8 cellular contexts compared by ENCODE assay signal in the genomic region with DNA sequence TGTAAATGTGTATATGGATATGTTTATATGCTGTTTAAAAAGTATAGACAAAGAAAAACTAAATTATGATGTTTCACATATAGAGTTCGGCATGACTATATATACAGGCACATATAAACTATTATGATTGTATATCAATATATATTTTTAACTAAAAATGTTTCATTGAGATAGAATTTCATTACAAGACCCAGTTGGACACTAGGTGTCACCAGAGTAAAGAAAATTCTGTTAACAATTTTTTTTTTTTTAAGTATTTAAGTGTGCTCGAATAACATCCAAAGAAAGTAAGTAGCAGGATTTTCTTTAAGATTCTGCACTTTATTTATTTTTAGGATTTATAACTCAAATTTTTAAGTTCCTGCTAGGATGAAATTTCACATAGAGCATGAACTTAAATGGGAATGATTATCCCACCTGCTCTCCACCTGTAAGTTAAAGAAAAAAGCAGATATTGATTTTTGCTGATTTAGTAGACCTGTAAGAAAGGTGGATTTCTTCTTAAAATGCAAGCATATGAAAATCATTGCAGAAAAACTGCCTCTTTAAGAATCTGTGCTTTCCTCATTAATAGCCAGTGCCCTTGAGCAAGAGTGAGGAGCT.
DNase-seq lines count a peak whose midpoint lies in the region; ATAC-seq and TF ChIP-seq lines count a peak whose summit lies in the region.

No MANE protein-coding gene starts in this region.

- TF ChIP-seq POLR2A in adrenal gland (IDR thresholded peaks at IDR 0.05): no peak
- no peak for TF ChIP-seq POLR2A in stomach (IDR thresholded peaks at IDR 0.05)

- WGBS in adrenal gland, 4 donors: 20 to 26% (median 25%) methylated on average over 2 of the region's 2 CpGs
- 12% methylated on average over 2 of the region's 2 CpGs for WGBS in liver
- 8 to 21% (median 19%) methylated on average over 2 of the region's 2 CpGs for WGBS in stomach, 5 donors

- peak; percentile 74 for TF ChIP-seq RAD21 in liver (IDR thresholded peaks at IDR 0.05)

- POLR2A ChIA-PET in naive thymus-derived CD4-positive, alpha-beta T cell (lab: Charles Lee): no interaction called here

- intact Hi-C loops in adrenal gland (cut with DNase I) (no loop called here), stomach (cut with DNase I; ENCODE audit: low total_unique reads) (no loop called here)
- intact Hi-C loops in naive thymus-derived CD4-positive, alpha-beta T cell (cut with micrococcal nuclease): no loop called here

- H3K9me3 ChIP-seq in adrenal gland (replicated peaks in 1 of 3) (no peaks in the 10 kb centered on the region), liver (ENCODE audit: control insufficient read depth in 4 of 4, low read length in 3 of 4) (no peaks in the 10 kb centered on the region), stomach (no peaks in the 10 kb centered on the region)
- no peaks in the 10 kb centered on the region for H3K9me3 ChIP-seq in naive thymus-derived CD4-positive, alpha-beta T cell (ENCODE audit: control insufficient read depth in 2 of 3, low read length in 3 of 3)

- no peak for TF ChIP-seq EP300 in stomach (IDR thresholded peaks at IDR 0.05)

- DNase-seq in COR-L47 (lab: John Stamatoyannopoulos, UW) (peak; percentile 30), LHCN-M2 (ENCODE audit: low read depth) (peak; percentile 6), adrenal gland (no peak), epidermal melanocyte (ENCODE audit: insufficient read length, low spot score) (no peak), stomach (no peak)
- no peak for DNase-seq in naive thymus-derived CD4-positive, alpha-beta T cell

- H3K36me3 Mint-ChIP-seq in naive thymus-derived CD4-positive, alpha-beta T cell: no peaks in the 10 kb centered on the region

- no peak for ATAC-seq in HG02588 (IDR thresholded peaks at IDR 0.05; ENCODE audit: unreplicated experiment)
- ATAC-seq in naive thymus-derived CD4-positive, alpha-beta T cell: no peak

- H3K9me3 Mint-ChIP-seq in naive thymus-derived CD4-positive, alpha-beta T cell: peaks cover 0 to 8% (median 0%) of the 10 kb centered on the region in 11 donors

- H3K4me1 Mint-ChIP-seq in naive thymus-derived CD4-positive, alpha-beta T cell: no peaks in the 10 kb centered on the region

- H3K27me3 Mint-ChIP-seq in naive thymus-derived CD4-positive, alpha-beta T cell: no peaks in the 10 kb centered on the region

- H3K36me3 ChIP-seq in adrenal gland (replicated peaks in 1 of 2) (no peaks in the 10 kb centered on the region), liver (ENCODE audit: control insufficient read depth in 4 of 4, insufficient read depth in 3 of 4, low read depth in 1 of 4, low read length in 3 of 4) (no peaks in the 10 kb centered on the region), stomach (no peaks in the 10 kb centered on the region)
- no peaks in the 10 kb centered on the region for H3K36me3 ChIP-seq in naive thymus-derived CD4-positive, alpha-beta T cell (ENCODE audit: control insufficient read depth in 2 of 3, insufficient read depth in 3 of 3, low read length in 3 of 3)

- H3K27me3 ChIP-seq in adrenal gland: no peaks in the 10 kb centered on the region
- peaks cover 0 to 6% (median 0%) of the 10 kb centered on the region in 4 donors for H3K27me3 ChIP-seq in liver (ENCODE audit: control insufficient read depth in 4 of 4, insufficient read depth in 4 of 4, low read length in 3 of 4)
- H3K27me3 ChIP-seq in stomach: no peaks in the 10 kb centered on the region
- H3K27me3 ChIP-seq in naive thymus-derived CD4-positive, alpha-beta T cell (ENCODE audit: control insufficient read depth in 2 of 2, insufficient read depth in 2 of 2, low read length in 2 of 2): no peaks in the 10 kb centered on the region

- no peak overlapping the region for H3K9ac ChIP-seq in liver (ENCODE audit: low read depth in 1 of 2, low read length in 2 of 2)

- CTCF ChIA-PET in naive thymus-derived CD4-positive, alpha-beta T cell (lab: Charles Lee): no interaction called here

- no peak overlapping the region for H3K4me3 ChIP-seq in adrenal gland
- no peak overlapping the region for H3K4me3 ChIP-seq in liver (ENCODE audit: low read depth in 1 of 3, low read length in 3 of 3)
- no peak overlapping the region for H3K4me3 ChIP-seq in stomach
- no peak overlapping the region for H3K4me3 ChIP-seq in naive thymus-derived CD4-positive, alpha-beta T cell (ENCODE audit: low read length)

- peak; percentile 8 to 59 (median 42) for TF ChIP-seq CTCF in adrenal gland (IDR thresholded peaks at IDR 0.05)
- peak; percentile 27 for TF ChIP-seq CTCF in liver (IDR thresholded peaks at IDR 0.05; ENCODE audit: low read depth, low read length, missing input control)
- TF ChIP-seq CTCF in stomach (IDR thresholded peaks at IDR 0.05): peak in 2 of 7 experiments; percentile 25 to 26

- H3K4me1 ChIP-seq in adrenal gland (replicated peaks in 1 of 2) (no peaks in the 10 kb centered on the region), liver (ENCODE audit: control insufficient read depth in 4 of 4, insufficient read depth in 4 of 4, low read length in 3 of 4) (no peaks in the 10 kb centered on the region), stomach (no peaks in the 10 kb centered on the region)
- H3K4me1 ChIP-seq in naive thymus-derived CD4-positive, alpha-beta T cell (ENCODE audit: control insufficient read depth in 2 of 2, insufficient read depth in 2 of 2, low read length in 2 of 2): no peaks in the 10 kb centered on the region

- H3K27ac ChIP-seq in adrenal gland: no peak overlapping the region
- H3K27ac ChIP-seq in liver (ENCODE audit: low read depth in 1 of 2, low read length in 2 of 2): no peak overlapping the region
- no peak overlapping the region for H3K27ac ChIP-seq in stomach
- no peak overlapping the region for H3K27ac ChIP-seq in naive thymus-derived CD4-positive, alpha-beta T cell (ENCODE audit: low read depth, low read length)

- H3K27ac Mint-ChIP-seq in naive thymus-derived CD4-positive, alpha-beta T cell: no peak overlapping the region

- no peak overlapping the region for H3K4me3 Mint-ChIP-seq in naive thymus-derived CD4-positive, alpha-beta T cell

TF ChIP-seq in liver, 16 proteins besides CTCF, POLR2A, EP300 and RAD21:
- no peak for TF ChIP-seq HNF4A (conservative IDR thresholded peaks at IDR 0.05)
- TF ChIP-seq ZBTB33 (IDR thresholded peaks at IDR 0.05): no peak
- TF ChIP-seq, protein P1, sequence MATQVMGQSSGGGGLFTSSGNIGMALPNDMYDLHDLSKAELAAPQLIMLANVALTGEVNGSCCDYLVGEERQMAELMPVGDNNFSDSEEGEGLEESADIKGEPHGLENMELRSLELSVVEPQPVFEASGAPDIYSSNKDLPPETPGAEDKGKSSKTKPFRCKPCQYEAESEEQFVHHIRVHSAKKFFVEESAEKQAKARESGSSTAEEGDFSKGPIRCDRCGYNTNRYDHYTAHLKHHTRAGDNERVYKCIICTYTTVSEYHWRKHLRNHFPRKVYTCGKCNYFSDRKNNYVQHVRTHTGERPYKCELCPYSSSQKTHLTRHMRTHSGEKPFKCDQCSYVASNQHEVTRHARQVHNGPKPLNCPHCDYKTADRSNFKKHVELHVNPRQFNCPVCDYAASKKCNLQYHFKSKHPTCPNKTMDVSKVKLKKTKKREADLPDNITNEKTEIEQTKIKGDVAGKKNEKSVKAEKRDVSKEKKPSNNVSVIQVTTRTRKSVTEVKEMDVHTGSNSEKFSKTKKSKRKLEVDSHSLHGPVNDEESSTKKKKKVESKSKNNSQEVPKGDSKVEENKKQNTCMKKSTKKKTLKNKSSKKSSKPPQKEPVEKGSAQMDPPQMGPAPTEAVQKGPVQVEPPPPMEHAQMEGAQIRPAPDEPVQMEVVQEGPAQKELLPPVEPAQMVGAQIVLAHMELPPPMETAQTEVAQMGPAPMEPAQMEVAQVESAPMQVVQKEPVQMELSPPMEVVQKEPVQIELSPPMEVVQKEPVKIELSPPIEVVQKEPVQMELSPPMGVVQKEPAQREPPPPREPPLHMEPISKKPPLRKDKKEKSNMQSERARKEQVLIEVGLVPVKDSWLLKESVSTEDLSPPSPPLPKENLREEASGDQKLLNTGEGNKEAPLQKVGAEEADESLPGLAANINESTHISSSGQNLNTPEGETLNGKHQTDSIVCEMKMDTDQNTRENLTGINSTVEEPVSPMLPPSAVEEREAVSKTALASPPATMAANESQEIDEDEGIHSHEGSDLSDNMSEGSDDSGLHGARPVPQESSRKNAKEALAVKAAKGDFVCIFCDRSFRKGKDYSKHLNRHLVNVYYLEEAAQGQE (IDR thresholded peaks at IDR 0.05): no peak
- TF ChIP-seq TAF1 (conservative IDR thresholded peaks at IDR 0.05): no peak
- TF ChIP-seq SP1 (IDR thresholded peaks at IDR 0.05): no peak
- no peak for TF ChIP-seq FOXA1 (IDR thresholded peaks at IDR 0.05)
- no peak for TF ChIP-seq FOXA2 (IDR thresholded peaks at IDR 0.05)
- TF ChIP-seq, protein P2, sequence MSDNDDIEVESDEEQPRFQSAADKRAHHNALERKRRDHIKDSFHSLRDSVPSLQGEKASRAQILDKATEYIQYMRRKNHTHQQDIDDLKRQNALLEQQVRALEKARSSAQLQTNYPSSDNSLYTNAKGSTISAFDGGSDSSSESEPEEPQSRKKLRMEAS (IDR thresholded peaks at IDR 0.05): no peak
- TF ChIP-seq RXRA (IDR thresholded peaks at IDR 0.05): no peak
- TF ChIP-seq NR2F2 (IDR thresholded peaks at IDR 0.05): no peak
- TF ChIP-seq GABPA (IDR thresholded peaks at IDR 0.05 in 1 of 2, conservative IDR thresholded peaks at IDR 0.05 in 1 of 2): no peak
- TF ChIP-seq EGR1 (IDR thresholded peaks at IDR 0.05; ENCODE audit: low read depth in 2 of 2): no peak
- no peak for TF ChIP-seq HNF4G (IDR thresholded peaks at IDR 0.05)
- no peak for TF ChIP-seq JUND (IDR thresholded peaks at IDR 0.05)
- TF ChIP-seq YY1 (IDR thresholded peaks at IDR 0.05): no peak
- TF ChIP-seq ATF3 (IDR thresholded peaks at IDR 0.05): no peak

Comparison
In these comparisons a context has a peak if more than half of its experiments do, and no peak if none do; other contexts are left out.
1. DNase-seq: peak in COR-L47 (single experiment) and LHCN-M2 (single experiment); none in adrenal gland (0 of 7), epidermal melanocyte (single experiment), stomach (single experiment) and naive thymus-derived CD4-positive, alpha-beta T cell (0 of 9).